ENCODE assay signal across 1 cellular context in genomic region chr4:1345905-1346780, GRCh38.
TF ChIP-seq lines count a peak whose summit lies in the region.

No MANE protein-coding gene starts in this region.

TF ChIP-seq in K562, 482 proteins besides CTCF, POLR2A, EP300 and RAD21 (continued from another document and continues in another):
- TF ChIP-seq ARID4B (CRISPR knock-in tag; IDR thresholded peaks at IDR 0.05) (peak; percentile 13; the same call in 1 of the 2 replicates), HES1 (IDR thresholded peaks at IDR 0.05; ENCODE audit: low read depth) (no peak), NR2C2 (CRISPR knock-in tag; IDR thresholded peaks at IDR 0.05) (no peak), NR2C2 (tag; IDR thresholded peaks at IDR 0.05) (no peak), ZNF134 (CRISPR knock-in tag; conservative IDR thresholded peaks at IDR 0.05) (0 out of 2 replicates have a peak, but pooled peaks have one; percentile 19), ZNF232 (CRISPR knock-in tag; IDR thresholded peaks at IDR 0.05) (no peak; the same call in 1 of the 2 replicates), CHD1 (IDR thresholded peaks at IDR 0.05; ENCODE audit: low read length) (no peak), RB1 (IDR thresholded peaks at IDR 0.05; ENCODE audit: low read depth) (peak; percentile 93), ZBTB33 (CRISPR knock-in tag; IDR thresholded peaks at IDR 0.05) (peak; percentile 80), CEBPB (tag; IDR thresholded peaks at IDR 0.05) (peak; percentile 26; the same call in 1 of the 2 replicates), ZNF12 (CRISPR knock-in tag; IDR thresholded peaks at IDR 0.05) (peak; percentile 74; the same call in 1 of the 2 replicates), ELF4 (CRISPR knock-in tag; IDR thresholded peaks at IDR 0.05) (no peak), TARDBP (IDR thresholded peaks at IDR 0.05) (no peak; the same call in 1 of the 2 replicates), CTCFL (IDR thresholded peaks at IDR 0.05; ENCODE audit: borderline replicate concordance, insufficient read depth, low read depth, low read length, poor library complexity, severe bottlenecking) (no peak), ZNF655 (CRISPR knock-in tag; IDR thresholded peaks at IDR 0.05) (no peak), SMAD4 (CRISPR knock-in tag; conservative IDR thresholded peaks at IDR 0.05) (peak; percentile 51), ILF3 (IDR thresholded peaks at IDR 0.05; ENCODE audit: borderline replicate concordance) (no peak), MCM7 (IDR thresholded peaks at IDR 0.05) (no peak), EGR1 (conservative IDR thresholded peaks at IDR 0.05) (no peak), ZNF764 (CRISPR knock-in tag; IDR thresholded peaks at IDR 0.05; ENCODE audit: low read depth) (no peak), ERF (CRISPR knock-in tag; IDR thresholded peaks at IDR 0.05) (peak; percentile 50; the same call in 1 of the 2 replicates), FOXM1 (IDR thresholded peaks at IDR 0.05; ENCODE audit: low read depth) (no peak), FOXM1 (CRISPR knock-in tag; IDR thresholded peaks at IDR 0.05; ENCODE audit: low read depth) (no peak; the same call in none of the 2 replicates), CEBPG (CRISPR knock-in tag; IDR thresholded peaks at IDR 0.05) (no peak), CEBPG (tag; conservative IDR thresholded peaks at IDR 0.05 in 1 of 2, IDR thresholded peaks at IDR 0.05 in 1 of 2) (0 out of 4 replicates have a peak, but pooled peaks of 1 of the 2 experiments have one; percentile 22), HDAC8 (tag; IDR thresholded peaks at IDR 0.05) (no peak), KLF10 (CRISPR knock-in tag; IDR thresholded peaks at IDR 0.05) (no peak), RBFOX2 (IDR thresholded peaks at IDR 0.05; ENCODE audit: low read depth, low read length) (peak; percentile 10), PCBP1 (IDR thresholded peaks at IDR 0.05; ENCODE audit: low read depth, low read length, poor library complexity, severe bottlenecking) (peak; percentile 30), GTF2A2 (tag; IDR thresholded peaks at IDR 0.05) (0 out of 2 replicates have a peak, but pooled peaks have one; percentile 49), EWSR1 (IDR thresholded peaks at IDR 0.05; ENCODE audit: borderline replicate concordance, low read depth, partially characterized antibody) (no peak), ATF3 (IDR thresholded peaks at IDR 0.05) (no peak), ATF3 (CRISPR knock-in tag; conservative IDR thresholded peaks at IDR 0.05) (0 out of 2 replicates have a peak, but pooled peaks have one; percentile 22)
- TF ChIP-seq, protein P1, sequence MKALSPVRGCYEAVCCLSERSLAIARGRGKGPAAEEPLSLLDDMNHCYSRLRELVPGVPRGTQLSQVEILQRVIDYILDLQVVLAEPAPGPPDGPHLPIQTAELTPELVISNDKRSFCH (CRISPR knock-in tag; IDR thresholded peaks at IDR 0.05), result no peak
- TF ChIP-seq, protein P1 (tag; IDR thresholded peaks at IDR 0.05), result 0 out of 2 replicates have a peak, but pooled peaks have one; percentile 19
- TF ChIP-seq, protein P2, sequence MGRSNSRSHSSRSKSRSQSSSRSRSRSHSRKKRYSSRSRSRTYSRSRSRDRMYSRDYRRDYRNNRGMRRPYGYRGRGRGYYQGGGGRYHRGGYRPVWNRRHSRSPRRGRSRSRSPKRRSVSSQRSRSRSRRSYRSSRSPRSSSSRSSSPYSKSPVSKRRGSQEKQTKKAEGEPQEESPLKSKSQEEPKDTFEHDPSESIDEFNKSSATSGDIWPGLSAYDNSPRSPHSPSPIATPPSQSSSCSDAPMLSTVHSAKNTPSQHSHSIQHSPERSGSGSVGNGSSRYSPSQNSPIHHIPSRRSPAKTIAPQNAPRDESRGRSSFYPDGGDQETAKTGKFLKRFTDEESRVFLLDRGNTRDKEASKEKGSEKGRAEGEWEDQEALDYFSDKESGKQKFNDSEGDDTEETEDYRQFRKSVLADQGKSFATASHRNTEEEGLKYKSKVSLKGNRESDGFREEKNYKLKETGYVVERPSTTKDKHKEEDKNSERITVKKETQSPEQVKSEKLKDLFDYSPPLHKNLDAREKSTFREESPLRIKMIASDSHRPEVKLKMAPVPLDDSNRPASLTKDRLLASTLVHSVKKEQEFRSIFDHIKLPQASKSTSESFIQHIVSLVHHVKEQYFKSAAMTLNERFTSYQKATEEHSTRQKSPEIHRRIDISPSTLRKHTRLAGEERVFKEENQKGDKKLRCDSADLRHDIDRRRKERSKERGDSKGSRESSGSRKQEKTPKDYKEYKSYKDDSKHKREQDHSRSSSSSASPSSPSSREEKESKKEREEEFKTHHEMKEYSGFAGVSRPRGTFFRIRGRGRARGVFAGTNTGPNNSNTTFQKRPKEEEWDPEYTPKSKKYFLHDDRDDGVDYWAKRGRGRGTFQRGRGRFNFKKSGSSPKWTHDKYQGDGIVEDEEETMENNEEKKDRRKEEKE (IDR thresholded peaks at IDR 0.05; ENCODE audit: borderline replicate concordance in 1 of 2, control insufficient read depth in 1 of 2, low read depth in 2 of 2, low read length in 1 of 2), result no peak
- TF ChIP-seq, protein P3, sequence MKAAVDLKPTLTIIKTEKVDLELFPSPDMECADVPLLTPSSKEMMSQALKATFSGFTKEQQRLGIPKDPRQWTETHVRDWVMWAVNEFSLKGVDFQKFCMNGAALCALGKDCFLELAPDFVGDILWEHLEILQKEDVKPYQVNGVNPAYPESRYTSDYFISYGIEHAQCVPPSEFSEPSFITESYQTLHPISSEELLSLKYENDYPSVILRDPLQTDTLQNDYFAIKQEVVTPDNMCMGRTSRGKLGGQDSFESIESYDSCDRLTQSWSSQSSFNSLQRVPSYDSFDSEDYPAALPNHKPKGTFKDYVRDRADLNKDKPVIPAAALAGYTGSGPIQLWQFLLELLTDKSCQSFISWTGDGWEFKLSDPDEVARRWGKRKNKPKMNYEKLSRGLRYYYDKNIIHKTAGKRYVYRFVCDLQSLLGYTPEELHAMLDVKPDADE (conservative IDR thresholded peaks at IDR 0.05; ENCODE audit: control insufficient read depth, low read depth, low read length), result no peak
- TF ChIP-seq, protein P4, sequence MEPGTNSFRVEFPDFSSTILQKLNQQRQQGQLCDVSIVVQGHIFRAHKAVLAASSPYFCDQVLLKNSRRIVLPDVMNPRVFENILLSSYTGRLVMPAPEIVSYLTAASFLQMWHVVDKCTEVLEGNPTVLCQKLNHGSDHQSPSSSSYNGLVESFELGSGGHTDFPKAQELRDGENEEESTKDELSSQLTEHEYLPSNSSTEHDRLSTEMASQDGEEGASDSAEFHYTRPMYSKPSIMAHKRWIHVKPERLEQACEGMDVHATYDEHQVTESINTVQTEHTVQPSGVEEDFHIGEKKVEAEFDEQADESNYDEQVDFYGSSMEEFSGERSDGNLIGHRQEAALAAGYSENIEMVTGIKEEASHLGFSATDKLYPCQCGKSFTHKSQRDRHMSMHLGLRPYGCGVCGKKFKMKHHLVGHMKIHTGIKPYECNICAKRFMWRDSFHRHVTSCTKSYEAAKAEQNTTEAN (CRISPR knock-in tag; IDR thresholded peaks at IDR 0.05), result 0 out of 2 replicates have a peak, but pooled peaks have one; percentile 64
- TF ChIP-seq, protein P5, sequence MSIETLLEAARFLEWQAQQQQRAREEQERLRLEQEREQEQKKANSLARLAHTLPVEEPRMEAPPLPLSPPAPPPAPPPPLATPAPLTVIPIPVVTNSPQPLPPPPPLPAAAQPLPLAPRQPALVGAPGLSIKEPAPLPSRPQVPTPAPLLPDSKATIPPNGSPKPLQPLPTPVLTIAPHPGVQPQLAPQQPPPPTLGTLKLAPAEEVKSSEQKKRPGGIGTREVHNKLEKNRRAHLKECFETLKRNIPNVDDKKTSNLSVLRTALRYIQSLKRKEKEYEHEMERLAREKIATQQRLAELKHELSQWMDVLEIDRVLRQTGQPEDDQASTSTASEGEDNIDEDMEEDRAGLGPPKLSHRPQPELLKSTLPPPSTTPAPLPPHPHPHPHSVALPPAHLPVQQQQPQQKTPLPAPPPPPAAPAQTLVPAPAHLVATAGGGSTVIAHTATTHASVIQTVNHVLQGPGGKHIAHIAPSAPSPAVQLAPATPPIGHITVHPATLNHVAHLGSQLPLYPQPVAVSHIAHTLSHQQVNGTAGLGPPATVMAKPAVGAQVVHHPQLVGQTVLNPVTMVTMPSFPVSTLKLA (conservative IDR thresholded peaks at IDR 0.05), result no peak
